In the genomic region with DNA sequence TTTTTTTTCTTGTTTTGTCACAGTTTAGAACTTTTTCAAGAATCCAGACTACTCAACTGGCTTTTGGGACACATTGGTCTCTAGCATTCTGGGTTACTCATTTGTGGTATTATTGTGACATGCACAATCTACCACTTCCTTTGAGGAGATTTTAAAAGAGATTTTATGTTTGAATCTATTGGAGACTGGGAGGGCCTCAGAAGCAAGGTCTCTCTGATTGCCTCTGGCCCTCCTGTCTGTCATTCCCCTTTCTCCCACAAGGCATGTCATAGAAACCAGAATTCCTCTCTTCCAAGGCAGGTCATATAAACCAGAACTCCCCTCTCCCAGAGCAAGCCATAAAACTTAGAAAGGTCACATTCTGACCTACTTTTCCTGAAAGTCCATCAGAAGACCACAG, we compare ENCODE assay signal across 18 cellular contexts.
A peak's percentile ranks its signal among the peaks of the same experiment; 100 is the strongest.
DNase-seq lines count a peak whose midpoint lies in the region; ATAC-seq and TF ChIP-seq lines count a peak whose summit lies in the region.
"Had no signal": no experiment of that assay in that cellular context is flagged by ENCODE, and none has a peak within 500 bp of the region (broad histone marks: within the 10 kb centered on the region; RNA-seq: fewer than 3 reads in every experiment).

No MANE protein-coding gene starts in this region.

- ATAC-seq in upper lobe of left lung (ENCODE audit: low FRiP score in 2 of 2) (no peak), GM21528 (IDR thresholded peaks at IDR 0.05; ENCODE audit: low FRiP score, unreplicated experiment) (no peak), esophagus mucosa (no peak)

- no peaks in the 10 kb centered on the region for H3K36me3 ChIP-seq in HUES6 (ENCODE audit: control insufficient read depth, insufficient read depth, low read length)
- no peaks in the 10 kb centered on the region for H3K36me3 ChIP-seq in upper lobe of left lung
- H3K36me3 ChIP-seq: vagina, WERI-Rb-1 had no signal

- H3K9me3 ChIP-seq in HUES6 (ENCODE audit: control insufficient read depth, insufficient read depth, low read depth, low read length) (no peaks in the 10 kb centered on the region), upper lobe of left lung (no peaks in the 10 kb centered on the region)
- H3K9me3 ChIP-seq: vagina had no signal

- H3K4me1 ChIP-seq in HUES6 (ENCODE audit: control insufficient read depth, insufficient read depth, low read length) (peaks cover 50% of the 10 kb centered on the region), upper lobe of left lung (no peaks in the 10 kb centered on the region)
- H3K4me1 ChIP-seq: vagina had no signal

- H3K4me3 ChIP-seq in HUES6 (ENCODE audit: low read depth, low read length) (no peak overlapping the region), upper lobe of left lung (no peak overlapping the region)
- H3K4me3 ChIP-seq: vagina had no signal

- peak; percentile 90 for DNase-seq in EH (ENCODE audit: low read depth)
- DNase-seq in astrocyte of the hippocampus (ENCODE audit: low read depth, low spot score), result peak; percentile 32
- DNase-seq in left kidney (ENCODE audit: low read depth, low spot score), result peak; percentile 22
- no peak for DNase-seq in upper lobe of left lung
- DNase-seq in NCI-H146 treated with DMSO at 0.1 percent for 48 hours (lab: John Stamatoyannopoulos, UW; ENCODE audit: unreplicated experiment), result no peak
- DNase-seq: activated naive CD4-positive, alpha-beta T cell treated with Interleukin-2 at 50 U/mL for 16 hours; DMS153; effector memory CD4-positive, alpha-beta T cell; immature natural killer cell; Karpas-422; NCI-H187 treated with DMSO at 0.1 percent for 48 hours; NCI-H526; small intestine; WERI-Rb-1 had no signal

- peak overlapping the region; percentile 50 for H3K9ac ChIP-seq in HUES6 (ENCODE audit: low read length)

- TF ChIP-seq EP300 in upper lobe of left lung (IDR thresholded peaks at IDR 0.05), result no peak

- H3K27ac ChIP-seq in HUES6 (ENCODE audit: low read depth, low read length) (peak overlapping the region; percentile 96), upper lobe of left lung (no peak overlapping the region)
- H3K27ac ChIP-seq: vagina, WERI-Rb-1 had no signal

- no peaks in the 10 kb centered on the region for H3K27me3 ChIP-seq in HUES6 (ENCODE audit: control insufficient read depth, insufficient read depth, low read length)
- H3K27me3 ChIP-seq in upper lobe of left lung, result no peaks in the 10 kb centered on the region
- H3K27me3 ChIP-seq: vagina had no signal

- no peak for TF ChIP-seq CTCF in upper lobe of left lung (IDR thresholded peaks at IDR 0.05)

- TF ChIP-seq POLR2A in upper lobe of left lung (IDR thresholded peaks at IDR 0.05), result no peak

Comparison
In these comparisons a context has a peak if more than half of its experiments do, and no peak if none do; other contexts are left out.
1. DNase-seq: peak in EH (single experiment), astrocyte of the hippocampus (single experiment) and left kidney (single experiment); none in upper lobe of left lung (0 of 2) and NCI-H146 treated with DMSO at 0.1 percent for 48 hours (single experiment).